In genomic region chr11:44949160-44950035, GRCh38 we compare ENCODE assay signal across 8 cellular contexts. TPM values are rescaled to one million over a fixed set of nuclear protein-coding genes. Genes with fewer than 3 reads are reported as not detected.
DNase-seq lines count a peak whose midpoint lies in the region; ATAC-seq and TF ChIP-seq lines count a peak whose summit lies in the region.

No MANE protein-coding gene starts in this region.

- in situ Hi-C loops in astrocyte of the cerebellum (cut with HindIII; ENCODE audit: low sequenced_read_pairs): loop anchor here (25.0 kb wide), 1 partner anchor 388 kb away; no protein-coding TSS in a partner anchor

- peak overlapping the region; percentile 88 for H3K9ac ChIP-seq in NT2/D1 (ENCODE audit: insufficient read length, low read depth)
- peak overlapping the region; percentile 83 for H3K9ac ChIP-seq in iPS-20b (ENCODE audit: low read depth, low read length)

- peak overlapping the region; percentile 32 for H3K27ac ChIP-seq in iPS-20b (ENCODE audit: low read length)

- TF ChIP-seq CTCF in GM12874 (IDR thresholded peaks at IDR 0.05; ENCODE audit: insufficient read depth, low read depth, low read length): peak; percentile 23; the same call in 1 of the 2 replicates
- peak; percentile 75 for TF ChIP-seq CTCF in astrocyte of the cerebellum (IDR thresholded peaks at IDR 0.05; ENCODE audit: low read depth, low read length, missing control alignments)

- intact Hi-C loops in posterior vena cava (cut with DNase I): no loop called here

- H3K27me3 ChIP-seq in NT2/D1 (ENCODE audit: insufficient read depth, insufficient read length): no peaks in the 10 kb centered on the region
- H3K27me3 ChIP-seq in iPS-20b (ENCODE audit: insufficient read depth, low read length): no peaks in the 10 kb centered on the region

- DNase-seq in NT2/D1 (ENCODE audit: low read depth, low spot score) (peak; percentile 78), astrocyte of the cerebellum (ENCODE audit: low read depth) (no peak), posterior vena cava (ENCODE audit: low spot score) (no peak)
- DNase-seq in stimulated activated CD4-positive, alpha-beta T cell treated with anti-CD3 and anti-CD28 coated beads, Interleukin-15, amount 100 ng/mL, for 24 hours: peak; percentile 45

- no peak for ATAC-seq in HG02610 (IDR thresholded peaks at IDR 0.05; ENCODE audit: unreplicated experiment)
- ATAC-seq in HG02981 (IDR thresholded peaks at IDR 0.05; ENCODE audit: unreplicated experiment): no peak

- H3K36me3 ChIP-seq in NT2/D1 (ENCODE audit: insufficient read depth, insufficient read length, low read length) (peaks cover 14% of the 10 kb centered on the region), iPS-20b (ENCODE audit: insufficient read depth, low read depth, low read length) (no peaks in the 10 kb centered on the region)

- H3K4me1 ChIP-seq in NT2/D1 (ENCODE audit: insufficient read depth, insufficient read length) (peaks cover 45% of the 10 kb centered on the region), iPS-20b (ENCODE audit: insufficient read depth, low read length) (peaks cover 16% of the 10 kb centered on the region)

- peak overlapping the region; percentile 77 for H3K4me3 ChIP-seq in NT2/D1 (ENCODE audit: insufficient read length, low read depth)
- peak overlapping the region; percentile 62 for H3K4me3 ChIP-seq in astrocyte of the cerebellum (ENCODE audit: low read depth, low read length)
- peak overlapping the region; percentile 82 for H3K4me3 ChIP-seq in iPS-20b (ENCODE audit: low read length)

- H3K9me3 ChIP-seq in NT2/D1 (ENCODE audit: insufficient read depth, low read length): no peaks in the 10 kb centered on the region
- no peaks in the 10 kb centered on the region for H3K9me3 ChIP-seq in iPS-20b (ENCODE audit: insufficient read depth, low read depth, low read length)

RNA-seq across cellular contexts. Expression of gene TP53I11, which starts 1.3 kb away (rescaled TPM):
- total RNA-seq in posterior vena cava: 100 to 1,000 TPM; 107 to 186 TPM

Comparison
In these comparisons a context has a peak if more than half of its experiments do, and no peak if none do; other contexts are left out.
1. DNase-seq: peak in NT2/D1 (single experiment) and stimulated activated CD4-positive, alpha-beta T cell treated with anti-CD3 and anti-CD28 coated beads, Interleukin-15, amount 100 ng/mL, for 24 hours (single experiment); none in astrocyte of the cerebellum (single experiment) and posterior vena cava (single experiment).
2. Peak in every context shown above with its lines, with median percentiles within 50 percentile points of each other: H3K4me3 ChIP-seq.